8 cellular contexts compared by ENCODE assay signal in genomic region chrX:135520553-135521404, GRCh38. TPM values are rescaled to one million over a fixed set of nuclear protein-coding genes. Genes with fewer than 3 reads are reported as not detected.
DNase-seq lines count a peak whose midpoint lies in the region; ATAC-seq and TF ChIP-seq lines count a peak whose summit lies in the region.

A gene with protein sequence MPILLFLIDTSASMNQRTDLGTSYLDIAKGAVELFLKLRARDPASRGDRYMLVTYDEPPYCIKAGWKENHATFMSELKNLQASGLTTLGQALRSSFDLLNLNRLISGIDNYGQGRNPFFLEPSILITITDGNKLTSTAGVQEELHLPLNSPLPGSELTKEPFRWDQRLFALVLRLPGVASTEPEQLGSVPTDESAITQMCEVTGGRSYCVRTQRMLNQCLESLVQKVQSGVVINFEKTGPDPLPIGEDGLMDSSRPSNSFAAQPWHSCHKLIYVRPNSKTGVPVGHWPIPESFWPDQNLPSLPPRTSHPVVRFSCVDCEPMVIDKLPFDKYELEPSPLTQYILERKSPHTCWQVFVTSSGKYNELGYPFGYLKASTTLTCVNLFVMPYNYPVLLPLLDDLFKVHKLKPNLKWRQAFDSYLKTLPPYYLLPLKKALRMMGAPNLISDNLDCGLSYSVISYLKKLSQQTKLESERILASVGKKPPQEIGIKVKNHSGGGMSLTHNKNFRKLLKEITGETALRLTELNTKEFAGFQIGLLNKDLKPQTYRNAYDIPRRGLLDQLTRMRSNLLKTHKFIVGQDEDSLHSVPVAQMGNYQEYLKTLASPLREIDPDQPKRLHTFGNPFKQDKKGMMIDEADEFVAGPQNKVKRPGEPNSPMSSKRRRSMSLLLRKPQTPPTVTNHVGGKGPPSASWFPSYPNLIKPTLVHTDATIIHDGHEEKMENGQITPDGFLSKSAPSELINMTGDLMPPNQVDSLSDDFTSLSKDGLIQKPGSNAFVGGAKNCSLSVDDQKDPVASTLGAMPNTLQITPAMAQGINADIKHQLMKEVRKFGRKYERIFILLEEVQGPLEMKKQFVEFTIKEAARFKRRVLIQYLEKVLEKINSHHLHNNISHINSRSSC (plus strand): TSS chrX:135520660. CDS start chrX:135520993, 333 bp downstream.

- H3K36me3 ChIP-seq in kidney epithelial cell (ENCODE audit: control insufficient read depth, insufficient read depth, low read length): no peaks in the 10 kb centered on the region

- peak; percentile 77 for DNase-seq in NK-92 treated with Interleukin-12 subunit alpha and Interleukin-12 subunit beta, amount 100 ng/mL, for 24 hours (lab: John Stamatoyannopoulos, UW)
- DNase-seq in NK-92 (lab: John Stamatoyannopoulos, UW; ENCODE audit: unreplicated experiment) (no peak), NCI-H226 (peak; percentile 86), cerebellar nuclear complex (lab: John Stamatoyannopoulos, UW) (peak; percentile 54 to 77), kidney epithelial cell (ENCODE audit: low read depth) (peak; percentile 79)
- peak; percentile 80 for DNase-seq in activated CD4-positive, alpha-beta T cell treated with anti-CD3 and anti-CD28 coated beads for 1 hour
- peak; percentile 72 to 76 for DNase-seq in stimulated activated CD4-positive, alpha-beta T cell treated with anti-CD3 and anti-CD28 coated beads, Interleukin-15, amount 100 ng/mL, for 48 hours (ENCODE audit: low read depth in 2 of 2)

- ATAC-seq in HG03039 (IDR thresholded peaks at IDR 0.05; ENCODE audit: unreplicated experiment): peak; percentile 79

- TF ChIP-seq CTCF in kidney epithelial cell (IDR thresholded peaks at IDR 0.05; ENCODE audit: insufficient read depth, low read length, poor library complexity, severe bottlenecking): no peak

- H3K4me3 ChIP-seq in kidney epithelial cell (ENCODE audit: low read depth, low read length): peak within 1 kb of the TSS; percentile 71

- no peaks in the 10 kb centered on the region for H3K27me3 ChIP-seq in kidney epithelial cell (ENCODE audit: control insufficient read depth, insufficient read depth, low read length)

RNA-seq across cellular contexts. Expression of the gene that starts here (rescaled TPM):
- total RNA-seq in kidney epithelial cell: 3.0 and 3.5 TPM in 2 replicates
